7 cellular contexts compared by ENCODE assay signal in genomic region chr2:74181739-74182138, GRCh38. TPM values are rescaled to one million over a fixed set of nuclear protein-coding genes. Genes with fewer than 3 reads are reported as not detected.
DNase-seq lines count a peak whose midpoint lies in the region; ATAC-seq and TF ChIP-seq lines count a peak whose summit lies in the region.

No MANE protein-coding gene starts in this region.

- peaks cover 13% of the 10 kb centered on the region for H4K20me1 ChIP-seq in OCI-LY3 (ENCODE audit: insufficient read depth, low read length)

- H3K4me3 ChIP-seq in OCI-LY3 (ENCODE audit: low read length) (peak overlapping the region; percentile 55), right cardiac atrium (ENCODE audit: low read length) (no peak overlapping the region)

- peaks cover 2% of the 10 kb centered on the region for H3K27me3 Mint-ChIP-seq in progenitor cell of endocrine pancreas
- H3K27me3 Mint-ChIP-seq in activated T-cell treated with anti-CD3 and anti-CD28 coated beads, Interleukin-2, amount 50 U/mL, for 4 hours (ENCODE audit: low read depth) = no peaks in the 10 kb centered on the region

- peak overlapping the region; percentile 71 for H3K4me2 ChIP-seq in OCI-LY3 (ENCODE audit: low read length)

- H2AFZ ChIP-seq in OCI-LY3 (ENCODE audit: low read depth, low read length) = no peak overlapping the region

- H3K9me3 ChIP-seq in OCI-LY3 (ENCODE audit: insufficient read depth, low read length) (no peaks in the 10 kb centered on the region), right cardiac atrium (ENCODE audit: control insufficient read depth, low read length) (no peaks in the 10 kb centered on the region)

- TF ChIP-seq CTCF in OCI-LY3 (IDR thresholded peaks at IDR 0.05; ENCODE audit: low read depth, low read length) (no peak), progenitor cell of endocrine pancreas (IDR thresholded peaks at IDR 0.05; ENCODE audit: unreplicated experiment) (no peak)

- DNase-seq in right cardiac atrium (peak in 2 of 3 donors; percentile 24 to 70), occipital lobe (lab: John Stamatoyannopoulos, UW) (no peak), progenitor cell of endocrine pancreas (ENCODE audit: low spot score, unreplicated experiment) (no peak)
- DNase-seq in activated T-cell treated with anti-CD3 and anti-CD28 coated beads, Interleukin-2, amount 50 U/mL, for 4 hours = no peak

- H3K27me3 ChIP-seq in OCI-LY3 (ENCODE audit: low read depth, low read length) = no peaks in the 10 kb centered on the region
- H3K27me3 ChIP-seq in right cardiac atrium (ENCODE audit: control insufficient read depth, insufficient read depth) = no peaks in the 10 kb centered on the region

- peaks cover 6% of the 10 kb centered on the region for H3K4me1 Mint-ChIP-seq in progenitor cell of endocrine pancreas (ENCODE audit: low read depth)
- H3K4me1 Mint-ChIP-seq in activated T-cell treated with anti-CD3 and anti-CD28 coated beads, Interleukin-2, amount 50 U/mL, for 4 hours (ENCODE audit: low read depth) = peaks cover 24% of the 10 kb centered on the region

- H3K27ac Mint-ChIP-seq in progenitor cell of endocrine pancreas = no peak overlapping the region

- H3K79me2 ChIP-seq in OCI-LY3 (ENCODE audit: low read length) = peaks cover 33% of the 10 kb centered on the region

- H3K36me3 Mint-ChIP-seq in progenitor cell of endocrine pancreas (ENCODE audit: insufficient read depth) = peaks cover 4% of the 10 kb centered on the region
- H3K36me3 Mint-ChIP-seq in activated T-cell treated with anti-CD3 and anti-CD28 coated beads, Interleukin-2, amount 50 U/mL, for 4 hours (ENCODE audit: insufficient read depth) = no peaks in the 10 kb centered on the region

- H3K4me3 Mint-ChIP-seq in progenitor cell of endocrine pancreas (ENCODE audit: low read depth) = no peak overlapping the region
- H3K4me3 Mint-ChIP-seq in activated T-cell treated with anti-CD3 and anti-CD28 coated beads, Interleukin-2, amount 50 U/mL, for 4 hours = no peak overlapping the region

- WGBS in right cardiac atrium = 31% methylated on average over 7 of the region's 7 CpGs

- H3K9me3 Mint-ChIP-seq in progenitor cell of endocrine pancreas (ENCODE audit: low read depth) = no peaks in the 10 kb centered on the region
- no peaks in the 10 kb centered on the region for H3K9me3 Mint-ChIP-seq in activated T-cell treated with anti-CD3 and anti-CD28 coated beads, Interleukin-2, amount 50 U/mL, for 4 hours

- peak overlapping the region; percentile 76 for H3K9ac ChIP-seq in OCI-LY3 (ENCODE audit: low read length)

- H3K4me1 ChIP-seq in OCI-LY3 (ENCODE audit: low read length) (peaks cover 72% of the 10 kb centered on the region), right cardiac atrium (ENCODE audit: control insufficient read depth, insufficient read depth, low read length) (peaks cover 2% of the 10 kb centered on the region)

- peak; percentile 35 for ATAC-seq in GM18868 (IDR thresholded peaks at IDR 0.05; ENCODE audit: unreplicated experiment)
- peak; percentile 28 for ATAC-seq in HG02973 (IDR thresholded peaks at IDR 0.05; ENCODE audit: unreplicated experiment)
- ATAC-seq in right cardiac atrium = peak in 1 of 2 donors; percentile 3
- no peak for ATAC-seq in activated T-cell treated with anti-CD3 and anti-CD28 coated beads, Interleukin-2, amount 50 U/mL, for 4 hours

- intact Hi-C loops in right cardiac atrium (cut with DNase I) = no loop called here

- H3K36me3 ChIP-seq in OCI-LY3 (replicated peaks; ENCODE audit: low read depth, low read length) = peaks cover 12% of the 10 kb centered on the region

- H3K27ac ChIP-seq in OCI-LY3 (ENCODE audit: low read length) = peak overlapping the region; percentile 96
- H3K27ac ChIP-seq in right cardiac atrium (ENCODE audit: low read length) = no peak overlapping the region

RNA-seq across cellular contexts. Expression of gene MOB1A, which starts 3.1 kb away (rescaled TPM):
- 10 to 100 TPM; 54.6 to 78.3 (median 62.8) TPM for total RNA-seq in right cardiac atrium
- 24.8 TPM for polyA plus RNA-seq in right cardiac atrium
- total RNA-seq in occipital lobe = 52.6 TPM
- total RNA-seq in progenitor cell of endocrine pancreas = 93.5 and 94.9 TPM in 2 replicates
- total RNA-seq in activated T-cell treated with anti-CD3 and anti-CD28 coated beads, Interleukin-2, amount 50 U/mL, for 4 hours = 100 to 1,000 TPM; 171 to 175 (median 173) TPM

RNA-seq across cellular contexts. Expression of gene MTHFD2, which starts 16.7 kb away (rescaled TPM):
- 10 to 100 TPM in 2 of 4 donors, 1 to 10 TPM in 2; 6.7 to 18.0 (median 9.5) TPM for total RNA-seq in right cardiac atrium
- 8.7 TPM for polyA plus RNA-seq in right cardiac atrium
- total RNA-seq in occipital lobe = 37.0 TPM
- 64.9 and 71.2 TPM in 2 replicates for total RNA-seq in progenitor cell of endocrine pancreas
- total RNA-seq in activated T-cell treated with anti-CD3 and anti-CD28 coated beads, Interleukin-2, amount 50 U/mL, for 4 hours = 100 to 1,000 TPM; 408 to 545 (median 430) TPM

RNA-seq across cellular contexts. Expression of gene BOLA3, which starts 34.0 kb away (rescaled TPM):
- total RNA-seq in right cardiac atrium (100 to 1,000 TPM in 2 of 4 donors, 10 to 100 TPM in 2; 75.5 to 111 (median 96.2) TPM), occipital lobe (24.5 TPM), progenitor cell of endocrine pancreas (23.8 and 24.8 TPM in 2 replicates)
- polyA plus RNA-seq in right cardiac atrium = 327 TPM
- total RNA-seq in activated T-cell treated with anti-CD3 and anti-CD28 coated beads, Interleukin-2, amount 50 U/mL, for 4 hours = 100 to 1,000 TPM; 103 to 110 (median 109) TPM

Comparison
In these comparisons a context has a peak if more than half of its experiments do, and no peak if none do; other contexts are left out.
1. ATAC-seq: peak in GM18868 (single experiment) and HG02973 (single experiment); none in activated T-cell treated with anti-CD3 and anti-CD28 coated beads, Interleukin-2, amount 50 U/mL, for 4 hours (0 of 2).
2. DNase-seq: peak in right cardiac atrium (2 of 3); none in occipital lobe (single experiment), progenitor cell of endocrine pancreas (single experiment) and activated T-cell treated with anti-CD3 and anti-CD28 coated beads, Interleukin-2, amount 50 U/mL, for 4 hours (single experiment).